10 cellular contexts compared by ENCODE assay signal in the genomic region with DNA sequence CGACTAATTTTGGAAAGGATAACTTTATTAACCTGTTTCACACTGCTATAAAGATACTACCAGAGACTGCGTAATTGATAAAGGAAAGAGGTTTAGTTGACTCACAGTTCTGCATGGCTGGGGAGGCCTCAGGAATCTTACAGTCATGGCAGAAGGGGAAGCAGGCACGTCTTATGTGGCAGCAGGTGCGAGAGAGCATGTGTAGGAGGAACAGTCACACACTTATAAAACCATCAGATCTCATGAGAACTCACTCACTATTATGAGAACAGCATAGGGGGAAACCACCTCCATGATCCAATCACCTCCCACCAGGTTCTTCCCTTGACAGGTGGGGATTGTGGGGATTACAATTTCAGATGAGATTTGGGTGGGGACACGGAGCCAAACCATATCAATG. TPM values are rescaled to one million over a fixed set of nuclear protein-coding genes. Genes with fewer than 3 reads are reported as not detected.
"Had no signal": no experiment of that assay in that cellular context is flagged by ENCODE, and none has a peak within 500 bp of the region (broad histone marks: within the 10 kb centered on the region; RNA-seq: fewer than 3 reads in every experiment).

No MANE protein-coding gene starts in this region.

RNA-seq across cellular contexts. Expression of a gene that starts 15.8 kb away (rescaled TPM):
- total RNA-seq: dermis blood vessel endothelial cell, gastrocnemius medialis, glomerular endothelial cell, kidney, left cardiac atrium, left lung, natural killer cell, occipital lobe had no signal
- polyA plus RNA-seq: heart left ventricle, neural cell had no signal
